ENCODE assay signal across 14 cellular contexts in genomic region chr2:134581877-134582546, GRCh38.
A peak's percentile ranks its signal among the peaks of the same experiment; 100 is the strongest.
DNase-seq lines count a peak whose midpoint lies in the region; ATAC-seq and TF ChIP-seq lines count a peak whose summit lies in the region.
"Had no signal": no experiment of that assay in that cellular context is flagged by ENCODE, and none has a peak within 500 bp of the region (broad histone marks: within the 10 kb centered on the region; RNA-seq: fewer than 3 reads in every experiment).

No MANE protein-coding gene starts in this region.

- H3K9me3 Mint-ChIP-seq in activated T-cell treated with anti-CD3 and anti-CD28 coated beads, Interleukin-2, amount 50 U/mL, for 24 hours = no peaks in the 10 kb centered on the region
- H3K9me3 Mint-ChIP-seq in activated T-cell treated with anti-CD3 and anti-CD28 coated beads, Interleukin-2, amount 50 U/mL, for 72 hours = peaks cover 0 to 2% of the 10 kb centered on the region in 2 donors
- H3K9me3 Mint-ChIP-seq in IgD-negative memory B cell = no peaks in the 10 kb centered on the region
- no peaks in the 10 kb centered on the region for H3K9me3 Mint-ChIP-seq in stimulated activated memory B cell treated with anti-CD40 and anti-IgM and Interleukin-4, amounts not matched to agents 10 μg/mL and 1 μg/mL and 100 μg/mL, for 72 hours
- H3K9me3 Mint-ChIP-seq: central memory CD8-positive, alpha-beta T cell had no signal

- H3K27ac Mint-ChIP-seq in activated T-cell treated with anti-CD3 and anti-CD28 coated beads, Interleukin-2, amount 50 U/mL, for 24 hours = peak overlapping the region; percentile 37
- H3K27ac Mint-ChIP-seq in activated T-cell treated with anti-CD3 and anti-CD28 coated beads, Interleukin-2, amount 50 U/mL, for 72 hours = no peak overlapping the region
- peak overlapping the region in 2 of 3 donors; percentile 8 to 74 for H3K27ac Mint-ChIP-seq in IgD-negative memory B cell
- peak overlapping the region; percentile 45 for H3K27ac Mint-ChIP-seq in stimulated activated memory B cell treated with anti-CD40 and anti-IgM and Interleukin-4, amounts not matched to agents 10 μg/mL and 1 μg/mL and 100 μg/mL, for 72 hours

- no peak for DNase-seq in activated T-cell treated with anti-CD3 and anti-CD28 coated beads, Interleukin-2, amount 50 U/mL, for 24 hours
- DNase-seq in activated T-cell treated with anti-CD3 and anti-CD28 coated beads, Interleukin-2, amount 50 U/mL, for 72 hours = no peak
- DNase-seq in medulla oblongata (ENCODE audit: extremely low spot score) (no peak), RWPE1 (ENCODE audit: low spot score) (no peak)
- DNase-seq: activated CD4-positive, CD25-positive, alpha-beta regulatory T cell treated with anti-CD3 and anti-CD28 coated beads, Interleukin-2, amount 50 U/mL, for 72 hours; MG63; right lobe of liver; SJCRH30 had no signal

- POLR2A ChIA-PET in RWPE1 (lab: Yijun Ruan, JAX; ENCODE audit: low non-redundant PET) = no interaction called here

- no peak for ATAC-seq in activated T-cell treated with anti-CD3 and anti-CD28 coated beads, Interleukin-2, amount 50 U/mL, for 72 hours (replicated peaks in 1 of 2)
- ATAC-seq in GM21825 (IDR thresholded peaks at IDR 0.05; ENCODE audit: unreplicated experiment) (peak; percentile 57), HG03280 (IDR thresholded peaks at IDR 0.05; ENCODE audit: unreplicated experiment) (no peak)
- peak; percentile 80 for ATAC-seq in stimulated activated memory B cell treated with anti-CD40 and anti-IgM and Interleukin-4, amounts not matched to agents 10 μg/mL and 1 μg/mL and 100 μg/mL, for 72 hours

- CTCF ChIA-PET in RWPE1 (lab: Yijun Ruan, JAX) = interaction anchor here (0.6 to 0.7 kb wide), 2 partner anchors 12 to 13 kb away, joined by 3 to 5 read pairs; no protein-coding TSS in a partner anchor

- H3K4me1 Mint-ChIP-seq in activated T-cell treated with anti-CD3 and anti-CD28 coated beads, Interleukin-2, amount 50 U/mL, for 24 hours (ENCODE audit: low read depth) = peaks cover 23% of the 10 kb centered on the region
- peaks cover 17% of the 10 kb centered on the region for H3K4me1 Mint-ChIP-seq in activated T-cell treated with anti-CD3 and anti-CD28 coated beads, Interleukin-2, amount 50 U/mL, for 72 hours (ENCODE audit: low read depth)
- H3K4me1 Mint-ChIP-seq in IgD-negative memory B cell = peaks cover 19 to 27% (median 25%) of the 10 kb centered on the region in 3 donors
- H3K4me1 Mint-ChIP-seq in stimulated activated memory B cell treated with anti-CD40 and anti-IgM and Interleukin-4, amounts not matched to agents 10 μg/mL and 1 μg/mL and 100 μg/mL, for 72 hours = peaks cover 36% of the 10 kb centered on the region

- H3K36me3 Mint-ChIP-seq in activated T-cell treated with anti-CD3 and anti-CD28 coated beads, Interleukin-2, amount 50 U/mL, for 24 hours (ENCODE audit: low read depth) = no peaks in the 10 kb centered on the region
- H3K36me3 Mint-ChIP-seq in activated T-cell treated with anti-CD3 and anti-CD28 coated beads, Interleukin-2, amount 50 U/mL, for 72 hours (ENCODE audit: insufficient read depth in 2 of 2) = no peaks in the 10 kb centered on the region
- no peaks in the 10 kb centered on the region for H3K36me3 Mint-ChIP-seq in IgD-negative memory B cell
- no peaks in the 10 kb centered on the region for H3K36me3 Mint-ChIP-seq in stimulated activated memory B cell treated with anti-CD40 and anti-IgM and Interleukin-4, amounts not matched to agents 10 μg/mL and 1 μg/mL and 100 μg/mL, for 72 hours

- no peak overlapping the region for H3K4me3 Mint-ChIP-seq in activated T-cell treated with anti-CD3 and anti-CD28 coated beads, Interleukin-2, amount 50 U/mL, for 24 hours
- H3K4me3 Mint-ChIP-seq in activated T-cell treated with anti-CD3 and anti-CD28 coated beads, Interleukin-2, amount 50 U/mL, for 72 hours = no peak overlapping the region
- H3K4me3 Mint-ChIP-seq in IgD-negative memory B cell = peak overlapping the region in 2 of 4 donors; percentile 52 to 53
- no peak overlapping the region for H3K4me3 Mint-ChIP-seq in stimulated activated memory B cell treated with anti-CD40 and anti-IgM and Interleukin-4, amounts not matched to agents 10 μg/mL and 1 μg/mL and 100 μg/mL, for 72 hours
- H3K4me3 Mint-ChIP-seq: central memory CD8-positive, alpha-beta T cell had no signal

- H3K27ac ChIP-seq in RWPE1 = no peak overlapping the region
- H3K27ac ChIP-seq: right lobe of liver, SJCRH30, tibial nerve had no signal

- H3K27me3 Mint-ChIP-seq in activated T-cell treated with anti-CD3 and anti-CD28 coated beads, Interleukin-2, amount 50 U/mL, for 24 hours = no peaks in the 10 kb centered on the region
- H3K27me3 Mint-ChIP-seq in activated T-cell treated with anti-CD3 and anti-CD28 coated beads, Interleukin-2, amount 50 U/mL, for 72 hours (ENCODE audit: low read depth) = no peaks in the 10 kb centered on the region
- no peaks in the 10 kb centered on the region for H3K27me3 Mint-ChIP-seq in IgD-negative memory B cell
- H3K27me3 Mint-ChIP-seq in stimulated activated memory B cell treated with anti-CD40 and anti-IgM and Interleukin-4, amounts not matched to agents 10 μg/mL and 1 μg/mL and 100 μg/mL, for 72 hours = no peaks in the 10 kb centered on the region
- H3K27me3 Mint-ChIP-seq: central memory CD8-positive, alpha-beta T cell had no signal

- TF ChIP-seq CTCF in RWPE1 (conservative IDR thresholded peaks at IDR 0.05; ENCODE audit: low read depth) = no peak

Comparison
In these comparisons a context has a peak if more than half of its experiments do, and no peak if none do; other contexts are left out.
1. ATAC-seq: peak in GM21825 (single experiment) and stimulated activated memory B cell treated with anti-CD40 and anti-IgM and Interleukin-4, amounts not matched to agents 10 μg/mL and 1 μg/mL and 100 μg/mL, for 72 hours (single experiment); none in activated T-cell treated with anti-CD3 and anti-CD28 coated beads, Interleukin-2, amount 50 U/mL, for 72 hours (0 of 2) and HG03280 (single experiment).